Comparison of ENCODE assay signal across 1 cellular context in genomic region chr9:33932078-33932807, GRCh38.
TF ChIP-seq lines count a peak whose summit lies in the region.

No MANE protein-coding gene starts in this region.

TF ChIP-seq in HepG2, 621 proteins besides CTCF, POLR2A, EP300 and RAD21 (continued from another document and continues in another):
- TF ChIP-seq, protein P1, sequence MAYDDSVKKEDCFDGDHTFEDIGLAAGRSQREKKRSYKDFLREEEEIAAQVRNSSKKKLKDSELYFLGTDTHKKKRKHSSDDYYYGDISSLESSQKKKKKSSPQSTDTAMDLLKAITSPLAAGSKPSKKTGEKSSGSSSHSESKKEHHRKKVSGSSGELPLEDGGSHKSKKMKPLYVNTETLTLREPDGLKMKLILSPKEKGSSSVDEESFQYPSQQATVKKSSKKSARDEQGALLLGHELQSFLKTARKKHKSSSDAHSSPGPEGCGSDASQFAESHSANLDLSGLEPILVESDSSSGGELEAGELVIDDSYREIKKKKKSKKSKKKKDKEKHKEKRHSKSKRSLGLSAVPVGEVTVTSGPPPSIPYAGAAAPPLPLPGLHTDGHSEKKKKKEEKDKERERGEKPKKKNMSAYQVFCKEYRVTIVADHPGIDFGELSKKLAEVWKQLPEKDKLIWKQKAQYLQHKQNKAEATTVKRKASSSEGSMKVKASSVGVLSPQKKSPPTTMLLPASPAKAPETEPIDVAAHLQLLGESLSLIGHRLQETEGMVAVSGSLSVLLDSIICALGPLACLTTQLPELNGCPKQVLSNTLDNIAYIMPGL (CRISPR knock-in tag; IDR thresholded peaks at IDR 0.05; ENCODE audit: borderline replicate concordance in 1 of 2, low read depth in 1 of 2): no peak
- TF ChIP-seq ZHX2 (IDR thresholded peaks at IDR 0.05; ENCODE audit: low read depth) (no peak), ZHX2 (CRISPR knock-in tag; IDR thresholded peaks at IDR 0.05; ENCODE audit: borderline replicate concordance) (no peak), TCF7 (IDR thresholded peaks at IDR 0.05; ENCODE audit: low read depth) (peak; percentile 49), KMT2B (CRISPR knock-in tag; IDR thresholded peaks at IDR 0.05) (no peak), IKZF4 (CRISPR knock-in tag; IDR thresholded peaks at IDR 0.05; ENCODE audit: borderline replicate concordance, low read depth, not compliant biosample characterization) (no peak), ZNF333 (CRISPR knock-in tag; IDR thresholded peaks at IDR 0.05; ENCODE audit: borderline replicate concordance) (no peak), TP53 (CRISPR knock-in tag; conservative IDR thresholded peaks at IDR 0.05) (no peak), PAF1 (CRISPR knock-in tag; IDR thresholded peaks at IDR 0.05) (no peak), PAWR (CRISPR knock-in tag; IDR thresholded peaks at IDR 0.05; ENCODE audit: borderline replicate concordance) (no peak), MIXL1 (CRISPR knock-in tag; IDR thresholded peaks at IDR 0.05) (no peak), SALL1 (CRISPR knock-in tag; IDR thresholded peaks at IDR 0.05) (no peak), ISX (CRISPR knock-in tag; conservative IDR thresholded peaks at IDR 0.05) (no peak), PHB2 (IDR thresholded peaks at IDR 0.05; ENCODE audit: partially characterized antibody) (no peak), SETDB1 (CRISPR knock-in tag; IDR thresholded peaks at IDR 0.05; ENCODE audit: borderline replicate concordance) (no peak), GATA4 (IDR thresholded peaks at IDR 0.05; ENCODE audit: borderline replicate concordance, low read depth) (no peak), GATAD1 (CRISPR knock-in tag; IDR thresholded peaks at IDR 0.05) (no peak), MTF1 (CRISPR knock-in tag; IDR thresholded peaks at IDR 0.05) (no peak), FOXK2 (IDR thresholded peaks at IDR 0.05) (no peak), NR2F2 (IDR thresholded peaks at IDR 0.05; ENCODE audit: borderline replicate concordance, low read depth) (no peak), ZNF33A (CRISPR knock-in tag; IDR thresholded peaks at IDR 0.05; ENCODE audit: borderline replicate concordance) (no peak), ZBED4 (CRISPR knock-in tag; IDR thresholded peaks at IDR 0.05; ENCODE audit: borderline replicate concordance) (no peak), LRRFIP1 (CRISPR knock-in tag; conservative IDR thresholded peaks at IDR 0.05) (no peak), ZNF839 (CRISPR knock-in tag; IDR thresholded peaks at IDR 0.05; ENCODE audit: borderline replicate concordance) (no peak), SP5 (CRISPR knock-in tag; IDR thresholded peaks at IDR 0.05; ENCODE audit: borderline replicate concordance, low read depth) (no peak), GRHL1 (CRISPR knock-in tag; conservative IDR thresholded peaks at IDR 0.05) (no peak)
- TF ChIP-seq, protein P2, sequence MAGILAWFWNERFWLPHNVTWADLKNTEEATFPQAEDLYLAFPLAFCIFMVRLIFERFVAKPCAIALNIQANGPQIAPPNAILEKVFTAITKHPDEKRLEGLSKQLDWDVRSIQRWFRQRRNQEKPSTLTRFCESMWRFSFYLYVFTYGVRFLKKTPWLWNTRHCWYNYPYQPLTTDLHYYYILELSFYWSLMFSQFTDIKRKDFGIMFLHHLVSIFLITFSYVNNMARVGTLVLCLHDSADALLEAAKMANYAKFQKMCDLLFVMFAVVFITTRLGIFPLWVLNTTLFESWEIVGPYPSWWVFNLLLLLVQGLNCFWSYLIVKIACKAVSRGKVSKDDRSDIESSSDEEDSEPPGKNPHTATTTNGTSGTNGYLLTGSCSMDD (CRISPR knock-in tag; IDR thresholded peaks at IDR 0.05): no peak
- TF ChIP-seq, protein P3, sequence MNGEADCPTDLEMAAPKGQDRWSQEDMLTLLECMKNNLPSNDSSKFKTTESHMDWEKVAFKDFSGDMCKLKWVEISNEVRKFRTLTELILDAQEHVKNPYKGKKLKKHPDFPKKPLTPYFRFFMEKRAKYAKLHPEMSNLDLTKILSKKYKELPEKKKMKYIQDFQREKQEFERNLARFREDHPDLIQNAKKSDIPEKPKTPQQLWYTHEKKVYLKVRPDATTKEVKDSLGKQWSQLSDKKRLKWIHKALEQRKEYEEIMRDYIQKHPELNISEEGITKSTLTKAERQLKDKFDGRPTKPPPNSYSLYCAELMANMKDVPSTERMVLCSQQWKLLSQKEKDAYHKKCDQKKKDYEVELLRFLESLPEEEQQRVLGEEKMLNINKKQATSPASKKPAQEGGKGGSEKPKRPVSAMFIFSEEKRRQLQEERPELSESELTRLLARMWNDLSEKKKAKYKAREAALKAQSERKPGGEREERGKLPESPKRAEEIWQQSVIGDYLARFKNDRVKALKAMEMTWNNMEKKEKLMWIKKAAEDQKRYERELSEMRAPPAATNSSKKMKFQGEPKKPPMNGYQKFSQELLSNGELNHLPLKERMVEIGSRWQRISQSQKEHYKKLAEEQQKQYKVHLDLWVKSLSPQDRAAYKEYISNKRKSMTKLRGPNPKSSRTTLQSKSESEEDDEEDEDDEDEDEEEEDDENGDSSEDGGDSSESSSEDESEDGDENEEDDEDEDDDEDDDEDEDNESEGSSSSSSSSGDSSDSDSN (CRISPR knock-in tag; IDR thresholded peaks at IDR 0.05): no peak
- TF ChIP-seq, protein P4, sequence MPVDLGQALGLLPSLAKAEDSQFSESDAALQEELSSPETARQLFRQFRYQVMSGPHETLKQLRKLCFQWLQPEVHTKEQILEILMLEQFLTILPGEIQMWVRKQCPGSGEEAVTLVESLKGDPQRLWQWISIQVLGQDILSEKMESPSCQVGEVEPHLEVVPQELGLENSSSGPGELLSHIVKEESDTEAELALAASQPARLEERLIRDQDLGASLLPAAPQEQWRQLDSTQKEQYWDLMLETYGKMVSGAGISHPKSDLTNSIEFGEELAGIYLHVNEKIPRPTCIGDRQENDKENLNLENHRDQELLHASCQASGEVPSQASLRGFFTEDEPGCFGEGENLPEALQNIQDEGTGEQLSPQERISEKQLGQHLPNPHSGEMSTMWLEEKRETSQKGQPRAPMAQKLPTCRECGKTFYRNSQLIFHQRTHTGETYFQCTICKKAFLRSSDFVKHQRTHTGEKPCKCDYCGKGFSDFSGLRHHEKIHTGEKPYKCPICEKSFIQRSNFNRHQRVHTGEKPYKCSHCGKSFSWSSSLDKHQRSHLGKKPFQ (CRISPR knock-in tag; IDR thresholded peaks at IDR 0.05; ENCODE audit: insufficient replicate concordance): no peak
- TF ChIP-seq, protein P5, sequence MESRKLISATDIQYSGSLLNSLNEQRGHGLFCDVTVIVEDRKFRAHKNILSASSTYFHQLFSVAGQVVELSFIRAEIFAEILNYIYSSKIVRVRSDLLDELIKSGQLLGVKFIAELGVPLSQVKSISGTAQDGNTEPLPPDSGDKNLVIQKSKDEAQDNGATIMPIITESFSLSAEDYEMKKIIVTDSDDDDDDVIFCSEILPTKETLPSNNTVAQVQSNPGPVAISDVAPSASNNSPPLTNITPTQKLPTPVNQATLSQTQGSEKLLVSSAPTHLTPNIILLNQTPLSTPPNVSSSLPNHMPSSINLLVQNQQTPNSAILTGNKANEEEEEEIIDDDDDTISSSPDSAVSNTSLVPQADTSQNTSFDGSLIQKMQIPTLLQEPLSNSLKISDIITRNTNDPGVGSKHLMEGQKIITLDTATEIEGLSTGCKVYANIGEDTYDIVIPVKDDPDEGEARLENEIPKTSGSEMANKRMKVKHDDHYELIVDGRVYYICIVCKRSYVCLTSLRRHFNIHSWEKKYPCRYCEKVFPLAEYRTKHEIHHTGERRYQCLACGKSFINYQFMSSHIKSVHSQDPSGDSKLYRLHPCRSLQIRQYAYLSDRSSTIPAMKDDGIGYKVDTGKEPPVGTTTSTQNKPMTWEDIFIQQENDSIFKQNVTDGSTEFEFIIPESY (CRISPR knock-in tag; IDR thresholded peaks at IDR 0.05): peak; percentile 79
